ENCODE assay signal across 15 cellular contexts in genomic region chr5:126793097-126793496, GRCh38. TPM values are rescaled to one million over a fixed set of nuclear protein-coding genes. Genes with fewer than 3 reads are reported as not detected.
A peak's percentile ranks its signal among the peaks of the same experiment; 100 is the strongest.
DNase-seq lines count a peak whose midpoint lies in the region; ATAC-seq and TF ChIP-seq lines count a peak whose summit lies in the region.
"Had no signal": no experiment of that assay in that cellular context is flagged by ENCODE, and none has a peak within 500 bp of the region (broad histone marks: within the 10 kb centered on the region; RNA-seq: fewer than 3 reads in every experiment).

No MANE protein-coding gene starts in this region.

- H3K4me3 Mint-ChIP-seq in CD4-positive, alpha-beta memory T cell: peak overlapping the region in 4 of 8 donors; percentile 1 to 60 (median 40)
- H3K4me3 Mint-ChIP-seq in IgD-negative memory B cell (peak overlapping the region; percentile 68 to 94 (median 80)), endodermal cell (no peak overlapping the region)

- intact Hi-C loops in CD4-positive, alpha-beta memory T cell (cut with micrococcal nuclease): no loop called here
- intact Hi-C loops in stomach (cut with DNase I; ENCODE audit: low total_unique reads): no loop called here

- TF ChIP-seq POLR2A in stomach (IDR thresholded peaks at IDR 0.05): no peak

- no peak overlapping the region for H3K27ac ChIP-seq in CD4-positive, alpha-beta memory T cell (ENCODE audit: low read depth, low read length)
- H3K27ac ChIP-seq in endodermal cell (ENCODE audit: low read depth, low read length): no peak overlapping the region
- no peak overlapping the region for H3K27ac ChIP-seq in stomach
- H3K27ac ChIP-seq: HL-60, PC-9, suprapubic skin had no signal

- H3K27me3 ChIP-seq in CD4-positive, alpha-beta memory T cell (ENCODE audit: insufficient read depth, low read length): no peaks in the 10 kb centered on the region
- H3K27me3 ChIP-seq in endodermal cell (ENCODE audit: control insufficient read depth, insufficient read depth, low read length, poor library complexity, severe bottlenecking): no peaks in the 10 kb centered on the region
- no peaks in the 10 kb centered on the region for H3K27me3 ChIP-seq in stomach
- H3K27me3 ChIP-seq: BE2C, left lung, suprapubic skin had no signal

- H3K27me3 Mint-ChIP-seq in CD4-positive, alpha-beta memory T cell: no peaks in the 10 kb centered on the region
- no peaks in the 10 kb centered on the region for H3K27me3 Mint-ChIP-seq in IgD-negative memory B cell
- H3K27me3 Mint-ChIP-seq in endodermal cell (ENCODE audit: insufficient read depth): no peaks in the 10 kb centered on the region

- H3K9ac ChIP-seq in endodermal cell (ENCODE audit: extremely low read depth, low read length, poor library complexity, severe bottlenecking): no peak overlapping the region

- POLR2A ChIA-PET in CD4-positive, alpha-beta memory T cell (lab: Charles Lee; ENCODE audit: partially characterized antibody): no interaction called here

- peaks cover 42% of the 10 kb centered on the region for H3K4me1 ChIP-seq in CD4-positive, alpha-beta memory T cell (ENCODE audit: insufficient read depth, low read length)
- H3K4me1 ChIP-seq in endodermal cell (ENCODE audit: control insufficient read depth, insufficient read depth, low read length) (no peaks in the 10 kb centered on the region), stomach (no peaks in the 10 kb centered on the region)
- H3K4me1 ChIP-seq: BE2C, suprapubic skin had no signal

- no peaks in the 10 kb centered on the region for H3K9me3 ChIP-seq in CD4-positive, alpha-beta memory T cell (ENCODE audit: control insufficient read depth in 1 of 2, low read length in 2 of 2)
- H3K9me3 ChIP-seq in endodermal cell (ENCODE audit: control insufficient read depth, low read length) (no peaks in the 10 kb centered on the region), stomach (no peaks in the 10 kb centered on the region)
- H3K9me3 ChIP-seq: BE2C, left lung, suprapubic skin had no signal

- H3K36me3 ChIP-seq in CD4-positive, alpha-beta memory T cell (ENCODE audit: insufficient read depth, low read length): no peaks in the 10 kb centered on the region
- H3K36me3 ChIP-seq in endodermal cell (ENCODE audit: control insufficient read depth, insufficient read depth, low read length) (peaks cover 33% of the 10 kb centered on the region), stomach (no peaks in the 10 kb centered on the region)
- H3K36me3 ChIP-seq: left lung, suprapubic skin had no signal

- peak; percentile 10 for ATAC-seq in GM19035 (IDR thresholded peaks at IDR 0.05; ENCODE audit: unreplicated experiment)
- ATAC-seq in GM18502 (IDR thresholded peaks at IDR 0.05; ENCODE audit: poor library complexity, unreplicated experiment): no peak
- ATAC-seq: left lung had no signal

- TF ChIP-seq CTCF in endodermal cell (conservative IDR thresholded peaks at IDR 0.05) (no peak), stomach (IDR thresholded peaks at IDR 0.05) (no peak)

- DNase-seq in CD4-positive, alpha-beta memory T cell: no peak
- no peak for DNase-seq in endodermal cell
- DNase-seq in NK-92 treated with Interleukin-12 subunit alpha and Interleukin-12 subunit beta, amount 100 ng/mL, for 24 hours (lab: John Stamatoyannopoulos, UW): no peak
- DNase-seq in stomach: no peak
- DNase-seq: BE2C, DMS79, GOT3, left lung, NCI-H446 treated with DMSO at 0.1 percent for 48 hours, PC-9 had no signal

- H3K4me3 ChIP-seq in CD4-positive, alpha-beta memory T cell (ENCODE audit: low read length in 2 of 2): no peak overlapping the region
- H3K4me3 ChIP-seq in endodermal cell (ENCODE audit: low read length) (no peak overlapping the region), stomach (no peak overlapping the region)
- H3K4me3 ChIP-seq: left lung, PC-9, suprapubic skin had no signal

- TF ChIP-seq EP300 in stomach (IDR thresholded peaks at IDR 0.05): no peak

- peak overlapping the region in 5 of 7 donors; percentile 13 to 73 (median 62) for H3K27ac Mint-ChIP-seq in CD4-positive, alpha-beta memory T cell
- H3K27ac Mint-ChIP-seq in IgD-negative memory B cell (peak overlapping the region; percentile 35 to 84 (median 37)), endodermal cell (peak overlapping the region; percentile 1)

- 96% methylated on average over 3 of the region's 3 CpGs for WGBS in endodermal cell (ENCODE audit: insufficient coverage in 1 of 2, insufficient read length in 1 of 2), 2 experiments
- WGBS in stomach, 5 donors: 74 to 81% (median 78%) methylated on average over 3 of the region's 3 CpGs

- H3K4me1 Mint-ChIP-seq in CD4-positive, alpha-beta memory T cell: peaks cover 31 to 63% (median 49%) of the 10 kb centered on the region in 4 donors
- H3K4me1 Mint-ChIP-seq in IgD-negative memory B cell (peaks cover 30 to 39% (median 34%) of the 10 kb centered on the region in 3 donors), endodermal cell (peaks cover 13% of the 10 kb centered on the region)

- CTCF ChIA-PET in CD4-positive, alpha-beta memory T cell (lab: Charles Lee; ENCODE audit: partially characterized antibody): interaction anchor here (1.5 to 1.9 kb wide), 2 partner anchors 15 to 17 kb away, joined by 4 to 9 read pairs; partner anchors contain the start of gene LMNB1

- H3K36me3 Mint-ChIP-seq in CD4-positive, alpha-beta memory T cell: peaks cover 2 to 4% of the 10 kb centered on the region in 2 donors
- H3K36me3 Mint-ChIP-seq in IgD-negative memory B cell (peaks cover 2% of the 10 kb centered on the region), endodermal cell (ENCODE audit: low read depth) (peaks cover 26% of the 10 kb centered on the region)

- H3K9me3 Mint-ChIP-seq in CD4-positive, alpha-beta memory T cell: no peaks in the 10 kb centered on the region
- H3K9me3 Mint-ChIP-seq in IgD-negative memory B cell: no peaks in the 10 kb centered on the region
- peaks cover 6% of the 10 kb centered on the region for H3K9me3 Mint-ChIP-seq in endodermal cell

RNA-seq across cellular contexts. Expression of gene LMNB1, which starts 16.2 kb away (rescaled TPM):
- total RNA-seq in CD4-positive, alpha-beta memory T cell: 10 to 100 TPM; 28.2 to 32.3 TPM
- 1 to 10 TPM; 2.0 to 8.8 TPM for polyA plus RNA-seq in CD4-positive, alpha-beta memory T cell
- 8.4 TPM for polyA plus RNA-seq in IgD-negative memory B cell
- total RNA-seq in endodermal cell: 100 to 1,000 TPM; 185 to 205 TPM
- 204 TPM for polyA plus RNA-seq in endodermal cell (2013, experiment 1 of 2)
- 208 TPM for polyA plus RNA-seq in endodermal cell (2013, experiment 2 of 2)
- total RNA-seq in stomach: 100 to 1,000 TPM in 1 of 5 donors, 10 to 100 TPM in 3, 1 to 10 TPM in 1; 7.6 to 167 (median 27.4) TPM
- polyA plus RNA-seq in stomach: 1 to 10 TPM; 7.7 to 8.7 (median 8.5) TPM

Comparison
In these comparisons a context has a peak if more than half of its experiments do, and no peak if none do; other contexts are left out.
1. H3K27ac Mint-ChIP-seq: peak in every context shown above with its lines; median percentile 62 in CD4-positive, alpha-beta memory T cell; 37 in IgD-negative memory B cell; 1 in endodermal cell.